ENCODE assay signal across 1 cellular context in the genomic region with DNA sequence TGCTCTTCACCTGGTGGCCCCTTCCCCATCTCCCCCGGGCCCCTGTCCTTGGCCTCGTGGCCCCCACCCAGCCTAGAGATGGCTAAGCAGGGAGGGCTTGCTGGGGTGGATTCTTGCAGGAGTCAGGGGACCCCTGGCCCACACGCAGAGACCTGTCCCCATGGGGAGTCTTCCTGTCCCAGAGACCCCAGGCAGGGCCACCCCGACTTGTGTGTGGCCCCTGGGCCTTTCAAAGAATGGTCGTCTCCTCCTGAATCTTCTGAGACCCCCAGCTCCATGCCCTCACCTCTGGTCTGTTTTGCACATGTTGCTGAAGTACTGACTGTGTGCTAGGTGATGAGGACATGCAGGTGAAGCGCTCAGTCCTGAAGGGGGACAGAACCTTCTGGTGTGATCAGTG. TPM values are rescaled to one million over a fixed set of nuclear protein-coding genes. Genes with fewer than 3 reads are reported as not detected.
"Had no signal": no experiment of that assay in that cellular context is flagged by ENCODE, and none has a peak within 500 bp of the region (broad histone marks: within the 10 kb centered on the region; RNA-seq: fewer than 3 reads in every experiment).

No MANE protein-coding gene starts in this region.

RNA-seq across cellular contexts. Expression of a gene that starts 58.2 kb away (rescaled TPM):
- total RNA-seq: activated T-helper 17 cell treated with anti-CD3 and anti-CD28 coated beads, Interleukin-2, amount 50 U/mL, for 72 hours had no signal
